8 cellular contexts compared by ENCODE assay signal in genomic region chr15:90387534-90388461, GRCh38. TPM values are rescaled to one million over a fixed set of nuclear protein-coding genes. Genes with fewer than 3 reads are reported as not detected.
DNase-seq lines count a peak whose midpoint lies in the region; ATAC-seq and TF ChIP-seq lines count a peak whose summit lies in the region.

TSS of gene IQGAP1 (plus strand) at chr15:90388242. CDS start at chr15:90388342, 100 bp downstream.

- no peaks in the 10 kb centered on the region for H3K27me3 Mint-ChIP-seq in natural killer cell (ENCODE audit: low read depth in 2 of 2)

- H3K27ac ChIP-seq in DND-41 (ENCODE audit: low read length) (peak within 1 kb of the TSS; percentile 82), GM23248 (peak within 1 kb of the TSS; percentile 85)

- peak within 1 kb of the TSS; percentile 53 to 96 for H3K27ac Mint-ChIP-seq in natural killer cell

- H3K4me3 ChIP-seq in DND-41 (ENCODE audit: low read depth in 1 of 2, low read length in 2 of 2) (peak within 1 kb of the TSS; percentile 76 to 89), GM23248 (peak within 1 kb of the TSS; percentile 87), fibroblast of mammary gland (ENCODE audit: control insufficient read depth, low read depth, low read length) (peak within 1 kb of the TSS; percentile 75)

- peak; percentile 97 for DNase-seq in DND-41
- peak; percentile 98 for DNase-seq in GM23248
- peak; percentile 93 to 97 for DNase-seq in Kasumi-1 (lab: John Stamatoyannopoulos, UW)
- peak; percentile 95 for DNase-seq in RPMI7951 (ENCODE audit: low read depth)
- DNase-seq in activated T-helper 1 cell treated with anti-CD3 and anti-CD28 coated beads, Interleukin-2, amount 50 U/mL, for 16 hours (ENCODE audit: low read depth in 1 of 2, low spot score in 1 of 2) = peak; percentile 91 to 94
- DNase-seq in fibroblast of mammary gland (ENCODE audit: low read depth) = peak; percentile 95
- peak; percentile 84 for DNase-seq in natural killer cell
- peak; percentile 97 for DNase-seq in stimulated activated naive CD4-positive, alpha-beta T cell treated with Interleukin-2 at 50 U/mL for 16 hours (lab: John Stamatoyannopoulos, UW)

- H3K9ac ChIP-seq in DND-41 (ENCODE audit: low read depth, low read length) = peak within 1 kb of the TSS; percentile 74
- peak within 1 kb of the TSS; percentile 97 for H3K9ac ChIP-seq in GM23248

- peaks cover 19% of the 10 kb centered on the region; the same call in 1 of the 2 replicates for H3F3A ChIP-seq in GM23248 (ENCODE audit: insufficient read depth)

- peaks cover 13% of the 10 kb centered on the region for H4K20me1 ChIP-seq in DND-41 (ENCODE audit: insufficient read depth, low read length)
- H4K20me1 ChIP-seq in GM23248 (ENCODE audit: insufficient read depth) = 0 out of 2 replicates have a peak, but pooled peaks cover 9% of the 10 kb centered on the region

- intact Hi-C loops in natural killer cell (cut with micrococcal nuclease) = loop anchor here (1.0 to 2.0 kb wide), 3 partner anchors 13 to 32 kb away; no protein-coding TSS in a partner anchor

- TF ChIP-seq CTCF in DND-41 (IDR thresholded peaks at IDR 0.05; ENCODE audit: borderline replicate concordance, extremely low read depth, low read length, poor library complexity, severe bottlenecking) (no peak), fibroblast of mammary gland (conservative IDR thresholded peaks at IDR 0.05; ENCODE audit: control insufficient read depth, insufficient read depth, low read depth, low read length) (no peak), natural killer cell (IDR thresholded peaks at IDR 0.05) (no peak)

- peak within 1 kb of the TSS; percentile 78 for H2AFZ ChIP-seq in DND-41 (ENCODE audit: low read depth, low read length)
- peak within 1 kb of the TSS; percentile 99 for H2AFZ ChIP-seq in GM23248

- 11 to 14% methylated on average over 25 to 37 of the region's 62 CpGs for WGBS in GM23248 (ENCODE audit: low coverage in 1 of 2, low lambda C conversion rate in 2 of 2, missing lambda C conversion rate in 2 of 2), 2 experiments

- H3K4me3 Mint-ChIP-seq in natural killer cell = peak within 1 kb of the TSS; percentile 96

- peaks cover 48 to 55% of the 10 kb centered on the region in 2 donors for H3K4me1 Mint-ChIP-seq in natural killer cell

- H3K4me2 ChIP-seq in DND-41 (ENCODE audit: insufficient read depth, low read length) (peak within 1 kb of the TSS; percentile 77), GM23248 (ENCODE audit: unreplicated experiment) (peak within 1 kb of the TSS; percentile 85)

- no peaks in the 10 kb centered on the region for H3K9me2 ChIP-seq in GM23248 (ENCODE audit: insufficient read depth)

- H3K36me3 ChIP-seq in DND-41 (ENCODE audit: insufficient read depth, low read length) (peaks cover 24% of the 10 kb centered on the region), GM23248 (ENCODE audit: low read depth) (peaks cover 11% of the 10 kb centered on the region; the same call in 1 of the 2 replicates)

- in situ Hi-C loops in GM23248 (cut with MboI) = no loop called here

- peak; percentile 93 for ATAC-seq in DND-41 (ENCODE audit: insufficient read depth, low read depth)
- peak; percentile 87 to 99 (median 89) for ATAC-seq in natural killer cell

- H3K9me3 ChIP-seq in DND-41 (ENCODE audit: insufficient read depth, low read length, severe bottlenecking) (no peaks in the 10 kb centered on the region), GM23248 (ENCODE audit: low read depth) (no peaks in the 10 kb centered on the region)

- H3K27me3 ChIP-seq in DND-41 (ENCODE audit: insufficient read depth, low read length, poor library complexity) = no peaks in the 10 kb centered on the region
- no peaks in the 10 kb centered on the region for H3K27me3 ChIP-seq in GM23248 (replicated peaks; ENCODE audit: insufficient read depth)

- H3K36me3 Mint-ChIP-seq in natural killer cell = peaks cover 13% of the 10 kb centered on the region

- peaks cover 40% of the 10 kb centered on the region for H3K4me1 ChIP-seq in DND-41 (ENCODE audit: insufficient read depth, low read length)
- H3K4me1 ChIP-seq in GM23248 (ENCODE audit: insufficient read depth) = peaks cover 15% of the 10 kb centered on the region

- peaks cover 44% of the 10 kb centered on the region for H3K79me2 ChIP-seq in DND-41 (ENCODE audit: insufficient read depth, low read length)
- H3K79me2 ChIP-seq in GM23248 (ENCODE audit: insufficient read depth) = peaks cover 43% of the 10 kb centered on the region

- no peaks in the 10 kb centered on the region for H3K9me3 Mint-ChIP-seq in natural killer cell

RNA-seq across cellular contexts. Expression of gene IQGAP1, which starts in this region (rescaled TPM):
- 165 and 185 TPM in 2 replicates for total RNA-seq in GM23248 (2014; rRNA removed; shearing (Covaris generic))
- 97.4 and 101 TPM in 2 replicates for polyA plus RNA-seq in GM23248 (2016; fragmentation: Nextera tagmentation; extraction: Ambion mirVana)
- 234 and 273 TPM in 2 replicates for total RNA-seq in RPMI7951 (2014; rRNA removed; shearing (Covaris generic))
- 100 to 1,000 TPM; 431 to 493 (median 446) TPM for total RNA-seq in natural killer cell

Comparison
In these comparisons a context has a peak if more than half of its experiments do, and no peak if none do; other contexts are left out.
1. Peak in every context shown above with its lines: DNase-seq, ATAC-seq, H3K4me3 ChIP-seq and H3K27ac ChIP-seq.